25 cellular contexts compared by ENCODE assay signal in the genomic region with DNA sequence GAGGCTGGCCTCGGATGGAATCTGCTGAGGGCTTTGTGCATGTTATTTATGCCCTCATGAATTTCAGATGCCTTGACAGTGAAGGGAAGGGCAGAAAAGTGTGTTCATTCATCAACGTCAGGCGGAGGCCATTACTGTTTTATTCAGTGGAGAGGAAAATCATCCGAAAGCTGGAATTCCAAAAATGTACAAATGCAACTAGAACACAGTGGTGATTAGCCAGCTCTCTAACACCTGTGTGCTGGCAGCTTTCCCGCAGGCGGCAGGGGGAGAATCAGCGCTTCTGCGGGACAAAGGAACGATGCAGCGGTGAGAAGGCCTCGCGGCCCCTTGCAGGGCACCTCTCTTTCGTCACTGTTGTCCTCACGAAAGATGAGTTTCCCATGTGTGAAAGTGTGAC.
"Had no signal": no experiment of that assay in that cellular context is flagged by ENCODE, and none has a peak within 500 bp of the region (broad histone marks: within the 10 kb centered on the region; RNA-seq: fewer than 3 reads in every experiment).

No MANE protein-coding gene starts in this region.

- H3K27ac ChIP-seq: adrenal gland, ascending aorta, esophagus muscularis mucosa, gastrocnemius medialis, left ventricle myocardium inferior, spleen, testis, vagina had no signal

- H3K27me3 ChIP-seq: adrenal gland, ascending aorta, esophagus muscularis mucosa, gastrocnemius medialis, spleen, testis, vagina had no signal

- H3K4me3 Mint-ChIP-seq: activated B cell treated with CpG ODN at 0.5 μM for 24 hours; activated CD4-positive, alpha-beta T cell treated with anti-CD3 and anti-CD28 coated beads for 36 hours; activated naive CD8-positive, alpha-beta T cell; activated T-cell treated with anti-CD3 and anti-CD28 coated beads, Interleukin-2, amount 50 U/mL, for 4 hours; central memory CD8-positive, alpha-beta T cell; effector memory CD8-positive, alpha-beta T cell; natural killer cell treated with Interleukin-12 subunit alpha and Interleukin-12 subunit beta and Interleukin-15 and Interleukin-18, amount 100 ng/mL, for 72 hours; T-helper 1 cell treated with Interleukin-12 subunit alpha and Interleukin-12 subunit beta and Interleukin-4 antibody, amounts not matched to agents 30 μg/mL and 1 μg/mL, for 36 hours had no signal

- H3K36me3 Mint-ChIP-seq: activated naive CD8-positive, alpha-beta T cell; natural killer cell treated with Interleukin-12 subunit alpha and Interleukin-12 subunit beta and Interleukin-15 and Interleukin-18, amount 100 ng/mL, for 72 hours had no signal

- DNase-seq: activated B cell treated with CpG ODN at 0.5 μM for 24 hours; activated CD4-positive, alpha-beta T cell treated with anti-CD3 and anti-CD28 coated beads for 36 hours; activated CD4-positive, alpha-beta T cell treated with anti-CD3 and anti-CD28 coated beads, Interleukin-2, amount 50 U/mL, for 4 hours; activated CD8-positive, alpha-beta memory T cell treated with anti-CD3 and anti-CD28 coated beads, Interleukin-2, amount 50 U/mL, for 48 hours; activated naive CD4-positive, alpha-beta T cell; activated T-cell treated with anti-CD3 and anti-CD28 coated beads, Interleukin-2, amount 50 U/mL, for 4 hours; adrenal gland; effector memory CD8-positive, alpha-beta T cell; gastrocnemius medialis; head of caudate nucleus; left ventricle myocardium inferior; spleen; stimulated activated CD4-positive, alpha-beta T cell treated with anti-CD3 and anti-CD28 coated beads, Interleukin-4, amount 100 ng/mL, for 1 hour; stimulated activated naive CD4-positive, alpha-beta T cell; T1000; testis; trophoblast cell had no signal

- ATAC-seq: activated CD4-positive, alpha-beta T cell treated with anti-CD3 and anti-CD28 coated beads for 36 hours; activated T-cell treated with anti-CD3 and anti-CD28 coated beads, Interleukin-2, amount 50 U/mL, for 4 hours; effector memory CD8-positive, alpha-beta T cell; gastrocnemius medialis; natural killer cell treated with Interleukin-12 subunit alpha and Interleukin-12 subunit beta and Interleukin-15 and Interleukin-18, amount 100 ng/mL, for 72 hours had no signal

- H3K27ac Mint-ChIP-seq: activated B cell treated with CpG ODN at 0.5 μM for 24 hours; activated CD4-positive, alpha-beta T cell treated with anti-CD3 and anti-CD28 coated beads for 36 hours; activated naive CD8-positive, alpha-beta T cell; activated T-helper 2 cell treated with anti-CD3 and anti-CD28 coated beads, Interferon-gamma antibody, Interleukin-2, Interleukin-4, amounts not matched to agents 10 μg/mL and 5 μg/mL and 100 μg/mL, durations not matched to agents 14 hours and 24 hours and 36 hours; effector memory CD8-positive, alpha-beta T cell; natural killer cell treated with Interleukin-12 subunit alpha and Interleukin-12 subunit beta and Interleukin-15 and Interleukin-18, amount 100 ng/mL, for 72 hours; T-helper 1 cell treated with Interleukin-12 subunit alpha and Interleukin-12 subunit beta and Interleukin-4 antibody, amounts not matched to agents 30 μg/mL and 1 μg/mL, for 36 hours had no signal

- H3K36me3 ChIP-seq: adrenal gland, ascending aorta, esophagus muscularis mucosa, gastrocnemius medialis, left ventricle myocardium inferior, spleen, vagina had no signal

- H3K27me3 Mint-ChIP-seq: activated B cell treated with CpG ODN at 0.5 μM for 24 hours; activated naive CD8-positive, alpha-beta T cell; central memory CD8-positive, alpha-beta T cell; effector memory CD8-positive, alpha-beta T cell; natural killer cell treated with Interleukin-12 subunit alpha and Interleukin-12 subunit beta and Interleukin-15 and Interleukin-18, amount 100 ng/mL, for 72 hours had no signal

- H3K4me1 Mint-ChIP-seq: activated B cell treated with CpG ODN at 0.5 μM for 24 hours; activated CD4-positive, alpha-beta T cell treated with anti-CD3 and anti-CD28 coated beads for 36 hours; central memory CD8-positive, alpha-beta T cell had no signal

- H3K9me3 ChIP-seq: ascending aorta, gastrocnemius medialis, testis had no signal

- H3K4me3 ChIP-seq: adrenal gland, ascending aorta, esophagus muscularis mucosa, gastrocnemius medialis, left ventricle myocardium inferior, spleen, testis, vagina had no signal

- H3K9me3 Mint-ChIP-seq: activated B cell treated with CpG ODN at 0.5 μM for 24 hours; activated T-helper 2 cell treated with anti-CD3 and anti-CD28 coated beads, Interferon-gamma antibody, Interleukin-2, Interleukin-4, amounts not matched to agents 10 μg/mL and 5 μg/mL and 100 μg/mL, durations not matched to agents 14 hours and 24 hours and 36 hours; T-helper 1 cell treated with Interleukin-12 subunit alpha and Interleukin-12 subunit beta and Interleukin-4 antibody, amounts not matched to agents 30 μg/mL and 1 μg/mL, for 36 hours had no signal

- H3K4me1 ChIP-seq: adrenal gland, ascending aorta, esophagus muscularis mucosa, gastrocnemius medialis, left ventricle myocardium inferior, spleen, testis, vagina had no signal
